18 cellular contexts compared by ENCODE assay signal in genomic region chr1:174871886-174872285, GRCh38.
DNase-seq lines count a peak whose midpoint lies in the region; ATAC-seq and TF ChIP-seq lines count a peak whose summit lies in the region.
"Had no signal": no experiment of that assay in that cellular context is flagged by ENCODE, and none has a peak within 500 bp of the region (broad histone marks: within the 10 kb centered on the region; RNA-seq: fewer than 3 reads in every experiment).

No MANE protein-coding gene starts in this region.

- H3K9ac ChIP-seq in endodermal cell (ENCODE audit: extremely low read depth, low read length, poor library complexity, severe bottlenecking), result no peak overlapping the region
- H3K9ac ChIP-seq: SK-N-SH had no signal

- H3K27ac Mint-ChIP-seq in endodermal cell, result peak overlapping the region; percentile 57
- peak overlapping the region in 5 of 9 donors; percentile 15 to 76 (median 32) for H3K27ac Mint-ChIP-seq in naive thymus-derived CD4-positive, alpha-beta T cell
- H3K27ac Mint-ChIP-seq: activated naive CD4-positive, alpha-beta T cell treated with anti-CD3 and anti-CD28 coated beads for 36 hours had no signal

- 10 to 19% methylated on average over 2 of the region's 2 CpGs for WGBS in endodermal cell (ENCODE audit: insufficient coverage in 1 of 2, insufficient read length in 1 of 2), 2 experiments

- intact Hi-C loops in naive thymus-derived CD4-positive, alpha-beta T cell (cut with micrococcal nuclease), result no loop called here
- intact Hi-C loops in left ventricle myocardium inferior (cut with micrococcal nuclease), result no loop called here

- TF ChIP-seq CTCF in endodermal cell (conservative IDR thresholded peaks at IDR 0.05), result no peak
- no peak for TF ChIP-seq CTCF in left ventricle myocardium inferior (IDR thresholded peaks at IDR 0.05; ENCODE audit: borderline replicate concordance)

- ATAC-seq in naive thymus-derived CD4-positive, alpha-beta T cell, result no peak
- ATAC-seq: left colon; natural killer cell treated with Interleukin-12 subunit alpha and Interleukin-12 subunit beta and Interleukin-15 and Interleukin-18, amount 100 ng/mL, for 72 hours; right cardiac atrium had no signal

- H3K36me3 ChIP-seq in H7 (replicated peaks; ENCODE audit: control insufficient read depth, insufficient read depth, low read length) (no peaks in the 10 kb centered on the region), endodermal cell (ENCODE audit: control insufficient read depth, insufficient read depth, low read length) (no peaks in the 10 kb centered on the region), left ventricle myocardium inferior (no peaks in the 10 kb centered on the region)
- no peaks in the 10 kb centered on the region for H3K36me3 ChIP-seq in naive thymus-derived CD4-positive, alpha-beta T cell (ENCODE audit: control insufficient read depth in 2 of 3, insufficient read depth in 3 of 3, low read length in 3 of 3)

- H3K27me3 ChIP-seq in H7 (ENCODE audit: control insufficient read depth, insufficient read depth, low read length) (no peaks in the 10 kb centered on the region), endodermal cell (ENCODE audit: control insufficient read depth, insufficient read depth, low read length, poor library complexity, severe bottlenecking) (no peaks in the 10 kb centered on the region), left ventricle myocardium inferior (ENCODE audit: low read depth) (no peaks in the 10 kb centered on the region)
- H3K27me3 ChIP-seq in naive thymus-derived CD4-positive, alpha-beta T cell (ENCODE audit: control insufficient read depth in 2 of 2, insufficient read depth in 2 of 2, low read length in 2 of 2), result no peaks in the 10 kb centered on the region

- no peaks in the 10 kb centered on the region for H3K27me3 Mint-ChIP-seq in endodermal cell (ENCODE audit: insufficient read depth)
- H3K27me3 Mint-ChIP-seq in naive thymus-derived CD4-positive, alpha-beta T cell, result no peaks in the 10 kb centered on the region
- H3K27me3 Mint-ChIP-seq: natural killer cell treated with Interleukin-12 subunit alpha and Interleukin-12 subunit beta and Interleukin-15 and Interleukin-18, amount 100 ng/mL, for 72 hours had no signal

- no peaks in the 10 kb centered on the region for H3K36me3 Mint-ChIP-seq in endodermal cell (ENCODE audit: low read depth)
- H3K36me3 Mint-ChIP-seq in naive thymus-derived CD4-positive, alpha-beta T cell, result peaks cover 0 to 10% (median 3%) of the 10 kb centered on the region in 5 donors

- H3K9me3 ChIP-seq in endodermal cell (ENCODE audit: control insufficient read depth, low read length) (peaks cover 5% of the 10 kb centered on the region), left ventricle myocardium inferior (replicated peaks) (no peaks in the 10 kb centered on the region)
- H3K9me3 ChIP-seq in naive thymus-derived CD4-positive, alpha-beta T cell (ENCODE audit: control insufficient read depth in 2 of 3, low read length in 3 of 3), result no peaks in the 10 kb centered on the region
- H3K9me3 ChIP-seq: SK-N-SH had no signal

- H3K27ac ChIP-seq in endodermal cell (ENCODE audit: low read depth, low read length), result no peak overlapping the region
- no peak overlapping the region for H3K27ac ChIP-seq in naive thymus-derived CD4-positive, alpha-beta T cell (ENCODE audit: low read depth, low read length)
- no peak overlapping the region for H3K27ac ChIP-seq in left ventricle myocardium inferior (replicated peaks)

- no peaks in the 10 kb centered on the region for H3K9me3 Mint-ChIP-seq in endodermal cell
- H3K9me3 Mint-ChIP-seq in naive thymus-derived CD4-positive, alpha-beta T cell, result peaks cover 0 to 7% (median 0%) of the 10 kb centered on the region in 11 donors
- H3K9me3 Mint-ChIP-seq: natural killer cell treated with Interleukin-12 subunit alpha and Interleukin-12 subunit beta and Interleukin-15 and Interleukin-18, amount 100 ng/mL, for 72 hours had no signal

- CTCF ChIA-PET in naive thymus-derived CD4-positive, alpha-beta T cell (lab: Charles Lee), result no interaction called here

- no peak overlapping the region for H3K4me3 Mint-ChIP-seq in endodermal cell
- H3K4me3 Mint-ChIP-seq in naive thymus-derived CD4-positive, alpha-beta T cell, result no peak overlapping the region
- H3K4me3 Mint-ChIP-seq: activated naive CD4-positive, alpha-beta T cell treated with anti-CD3 and anti-CD28 coated beads for 36 hours; natural killer cell treated with Interleukin-12 subunit alpha and Interleukin-12 subunit beta and Interleukin-15 and Interleukin-18, amount 100 ng/mL, for 72 hours had no signal

- POLR2A ChIA-PET in naive thymus-derived CD4-positive, alpha-beta T cell (lab: Charles Lee), result interaction anchor here (0.6 kb wide), 2 partner anchors 56 to 83 kb away, joined by 4 to 6 read pairs; no protein-coding TSS in a partner anchor

- H3K4me1 ChIP-seq in endodermal cell (ENCODE audit: control insufficient read depth, insufficient read depth, low read length), result peaks cover 17% of the 10 kb centered on the region
- H3K4me1 ChIP-seq in naive thymus-derived CD4-positive, alpha-beta T cell (ENCODE audit: control insufficient read depth in 2 of 2, insufficient read depth in 2 of 2, low read length in 2 of 2), result no peaks in the 10 kb centered on the region
- no peaks in the 10 kb centered on the region for H3K4me1 ChIP-seq in left ventricle myocardium inferior

- H3K4me3 ChIP-seq in H7 (ENCODE audit: insufficient read depth, low read depth, low read length) (no peak overlapping the region), endodermal cell (ENCODE audit: low read length) (no peak overlapping the region), left ventricle myocardium inferior (no peak overlapping the region)
- H3K4me3 ChIP-seq in naive thymus-derived CD4-positive, alpha-beta T cell (ENCODE audit: low read length), result no peak overlapping the region

- DNase-seq in H7, result peak; percentile 27
- DNase-seq in NCI-H345 treated with DMSO at 0.1 percent for 48 hours (lab: John Stamatoyannopoulos, UW; ENCODE audit: unreplicated experiment), result peak; percentile 82
- DNase-seq in endodermal cell, result no peak
- no peak for DNase-seq in naive thymus-derived CD4-positive, alpha-beta T cell
- no peak for DNase-seq in left ventricle myocardium inferior
- DNase-seq in T-helper 9 cell, result no peak
- DNase-seq in NCI-H187 treated with DMSO at 0.1 percent for 48 hours (lab: John Stamatoyannopoulos, UW), result no peak
- no peak for DNase-seq in HCEC 1CT
- DNase-seq: activated naive CD4-positive, alpha-beta T cell treated with anti-CD3 and anti-CD28 coated beads for 36 hours; effector CD4-positive, alpha-beta T cell; EL; left colon; NCI-H2171; right cardiac atrium; SK-N-SH; stimulated activated CD4-positive, alpha-beta T cell treated with anti-CD3 and anti-CD28 coated beads, Interleukin-4, amount 100 ng/mL, for 24 hours; stimulated activated naive CD4-positive, alpha-beta T cell had no signal

- H3K4me1 Mint-ChIP-seq in endodermal cell, result peaks cover 40% of the 10 kb centered on the region
- peaks cover 0 to 34% (median 16%) of the 10 kb centered on the region in 7 donors for H3K4me1 Mint-ChIP-seq in naive thymus-derived CD4-positive, alpha-beta T cell

Comparison
In these comparisons a context has a peak if more than half of its experiments do, and no peak if none do; other contexts are left out.
1. DNase-seq: peak in H7 (single experiment) and NCI-H345 treated with DMSO at 0.1 percent for 48 hours (single experiment); none in endodermal cell (single experiment), naive thymus-derived CD4-positive, alpha-beta T cell (0 of 9), left ventricle myocardium inferior (single experiment), T-helper 9 cell (single experiment), NCI-H187 treated with DMSO at 0.1 percent for 48 hours (single experiment) and HCEC 1CT (single experiment).